In the genomic region with DNA sequence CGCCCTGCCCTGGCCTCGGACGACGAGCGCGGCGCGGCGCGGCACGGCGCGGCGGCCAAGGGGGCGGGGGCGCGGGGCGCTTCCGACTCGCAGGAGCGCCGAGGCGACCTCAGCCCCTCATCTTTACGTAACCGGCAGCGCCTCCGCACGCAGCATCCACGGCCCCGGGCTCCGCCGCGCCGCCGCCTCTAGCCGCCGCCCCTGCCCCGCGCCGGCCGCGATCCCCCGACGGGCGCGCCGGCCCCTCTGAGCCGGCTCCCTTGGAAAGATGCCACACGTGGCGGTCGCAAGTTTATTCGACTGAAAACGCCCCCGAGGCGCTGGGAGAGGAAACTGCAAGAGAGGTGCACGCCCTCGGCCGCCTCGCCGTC, we compare ENCODE assay signal across 8 cellular contexts. TPM values are rescaled to one million over a fixed set of nuclear protein-coding genes. Genes with fewer than 3 reads are reported as not detected.
A peak's percentile ranks its signal among the peaks of the same experiment; 100 is the strongest.
DNase-seq lines count a peak whose midpoint lies in the region; ATAC-seq and TF ChIP-seq lines count a peak whose summit lies in the region.

No MANE protein-coding gene starts in this region.

- TF ChIP-seq POLR2A in gastrocnemius medialis (IDR thresholded peaks at IDR 0.05) = no peak

- H3K4me1 ChIP-seq in KMS-11 (ENCODE audit: low read depth, poor library complexity, severe bottlenecking) (peaks cover 45% of the 10 kb centered on the region), gastrocnemius medialis (peaks cover 48 to 54% of the 10 kb centered on the region in 2 donors)

- no peaks in the 10 kb centered on the region for H3K27me3 Mint-ChIP-seq in activated naive CD4-positive, alpha-beta T cell treated with anti-CD3 and anti-CD28 coated beads, Interleukin-2, amount 50 U/mL, for 24 hours

- H4K20me1 ChIP-seq in KMS-11 (ENCODE audit: insufficient read depth) = no peaks in the 10 kb centered on the region

- H3K9me3 ChIP-seq in gastrocnemius medialis = no peaks in the 10 kb centered on the region

- peak overlapping the region; percentile 99 for H3K4me3 Mint-ChIP-seq in activated naive CD4-positive, alpha-beta T cell treated with anti-CD3 and anti-CD28 coated beads, Interleukin-2, amount 50 U/mL, for 24 hours

- peaks cover 49% of the 10 kb centered on the region for H3K4me1 Mint-ChIP-seq in activated naive CD4-positive, alpha-beta T cell treated with anti-CD3 and anti-CD28 coated beads, Interleukin-2, amount 50 U/mL, for 24 hours

- DNase-seq in SHP77 (lab: John Stamatoyannopoulos, UW) (peak; percentile 54 to 62), SHP77 treated with DMSO at 0.1 percent for 48 hours (lab: John Stamatoyannopoulos, UW) (no peak), left cardiac atrium (peak; percentile 85), gastrocnemius medialis (no peak), globus pallidus (ENCODE audit: low spot score) (no peak)

- in situ Hi-C loops in gastrocnemius medialis (cut with MboI; ENCODE audit: low sequenced_read_pairs in 4 of 4) = loop anchor here in 1 of 4 donors (5.0 kb wide), 1 partner anchor 69 kb away; no protein-coding TSS in a partner anchor

- H3K4me3 ChIP-seq in KMS-11 (IDR thresholded peaks at IDR 0.05; ENCODE audit: insufficient read depth, low read depth, low read length) = no peak overlapping the region
- peak overlapping the region; percentile 76 to 99 (median 96) for H3K4me3 ChIP-seq in gastrocnemius medialis

- no peaks in the 10 kb centered on the region for H3K36me3 ChIP-seq in KMS-11 (ENCODE audit: insufficient read depth)
- peaks cover 0 to 10% of the 10 kb centered on the region in 2 donors for H3K36me3 ChIP-seq in gastrocnemius medialis

- peak overlapping the region; percentile 67 for H2AFZ ChIP-seq in KMS-11 (ENCODE audit: low read depth)

- H3K27ac Mint-ChIP-seq in activated naive CD4-positive, alpha-beta T cell treated with anti-CD3 and anti-CD28 coated beads, Interleukin-2, amount 50 U/mL, for 24 hours = peak overlapping the region; percentile 100

- H3K36me3 Mint-ChIP-seq in activated naive CD4-positive, alpha-beta T cell treated with anti-CD3 and anti-CD28 coated beads, Interleukin-2, amount 50 U/mL, for 24 hours = no peaks in the 10 kb centered on the region

- peak; percentile 17 for ATAC-seq in GM21825 (IDR thresholded peaks at IDR 0.05; ENCODE audit: unreplicated experiment)
- ATAC-seq in left cardiac atrium = peak; percentile 12 to 48
- peak; percentile 2 to 3 for ATAC-seq in gastrocnemius medialis

- H3K27ac ChIP-seq in KMS-11 (peak overlapping the region; percentile 89), gastrocnemius medialis (peak overlapping the region; percentile 92 to 100 (median 100))

- H3K9ac ChIP-seq in KMS-11 = peak overlapping the region; percentile 81

- H3K4me2 ChIP-seq in KMS-11 = peak overlapping the region; percentile 96

- no peaks in the 10 kb centered on the region for H3K9me3 Mint-ChIP-seq in activated naive CD4-positive, alpha-beta T cell treated with anti-CD3 and anti-CD28 coated beads, Interleukin-2, amount 50 U/mL, for 24 hours

- no peaks in the 10 kb centered on the region for H3K27me3 ChIP-seq in KMS-11 (ENCODE audit: insufficient read depth, low read depth)
- H3K27me3 ChIP-seq in gastrocnemius medialis = no peaks in the 10 kb centered on the region

- intact Hi-C loops in left cardiac atrium (cut with DNase I) = loop anchor here in 1 of 2 donors (10.0 kb wide), 1 partner anchor 191 kb away; no protein-coding TSS in a partner anchor
- intact Hi-C loops in gastrocnemius medialis (cut with DNase I; ENCODE audit: low total_unique reads) = loop anchor here (1.0 to 10.0 kb wide), 3 partner anchors 71 to 1031 kb away; no protein-coding TSS in a partner anchor

- TF ChIP-seq CTCF in KMS-11 (conservative IDR thresholded peaks at IDR 0.05; ENCODE audit: low read depth, low read length) (no peak), gastrocnemius medialis (IDR thresholded peaks at IDR 0.05 in 4 of 5, conservative IDR thresholded peaks at IDR 0.05 in 1 of 5) (no peak)

- peaks cover 33% of the 10 kb centered on the region for H3K79me2 ChIP-seq in KMS-11 (ENCODE audit: insufficient read depth, low read depth)

RNA-seq across cellular contexts. Expression of gene KLF9, which starts 1.0 kb away (rescaled TPM):
- total RNA-seq in left cardiac atrium (10 to 100 TPM; 56.2 to 78.9 TPM), gastrocnemius medialis (100 to 1,000 TPM; 122 to 174 (median 169) TPM)

Comparison
In these comparisons a context has a peak if more than half of its experiments do, and no peak if none do; other contexts are left out.
1. DNase-seq: peak in SHP77 (2 of 2) and left cardiac atrium (single experiment); none in SHP77 treated with DMSO at 0.1 percent for 48 hours (single experiment), gastrocnemius medialis (0 of 2) and globus pallidus (single experiment).
2. Peak in every context shown above with its lines, with median percentiles within 50 percentile points of each other: ATAC-seq.